ENCODE assay signal across 20 cellular contexts in genomic region chr2:54528311-54528945, GRCh38.
DNase-seq lines count a peak whose midpoint lies in the region; TF ChIP-seq lines count a peak whose summit lies in the region.
"Had no signal": no experiment of that assay in that cellular context is flagged by ENCODE, and none has a peak within 500 bp of the region (broad histone marks: within the 10 kb centered on the region; RNA-seq: fewer than 3 reads in every experiment).

No MANE protein-coding gene starts in this region.

- H3K4me2 ChIP-seq in KMS-11: peak overlapping the region; percentile 18; the same call in 1 of the 2 replicates
- H3K4me2 ChIP-seq in parathyroid adenoma (ENCODE audit: low read length): no peak overlapping the region

- peaks cover 26% of the 10 kb centered on the region for H3K36me3 Mint-ChIP-seq in chondrocyte (ENCODE audit: low read depth)
- H3K36me3 Mint-ChIP-seq: immature natural killer cell, T-cell had no signal

- H3K4me3 Mint-ChIP-seq in chondrocyte (ENCODE audit: unreplicated experiment): no peak overlapping the region
- H3K4me3 Mint-ChIP-seq: activated CD8-positive, alpha-beta T cell treated with anti-CD3 and anti-CD28 coated beads, Interleukin-2, amount 10 ng/mL, durations not matched to agents 7 days and 5 days; immature natural killer cell; T-cell had no signal

- H3K27me3 ChIP-seq in KMS-11 (ENCODE audit: insufficient read depth, low read depth): no peaks in the 10 kb centered on the region
- no peaks in the 10 kb centered on the region for H3K27me3 ChIP-seq in parathyroid adenoma (ENCODE audit: control insufficient read depth, insufficient read depth, low read length)
- H3K27me3 ChIP-seq: adrenal gland, sigmoid colon, suprapubic skin had no signal

- H3K4me3 ChIP-seq in KMS-11 (IDR thresholded peaks at IDR 0.05; ENCODE audit: insufficient read depth, low read depth, low read length) (no peak overlapping the region), parathyroid adenoma (ENCODE audit: low read depth, low read length) (no peak overlapping the region)
- H3K4me3 ChIP-seq: adrenal gland, sigmoid colon, suprapubic skin had no signal

- H3K9me3 ChIP-seq in parathyroid adenoma (ENCODE audit: control insufficient read depth, low read length): no peaks in the 10 kb centered on the region
- H3K9me3 ChIP-seq: adrenal gland, sigmoid colon, suprapubic skin had no signal

- H3K4me1 ChIP-seq in KMS-11 (ENCODE audit: low read depth, poor library complexity, severe bottlenecking): peaks cover 95% of the 10 kb centered on the region
- peaks cover 36% of the 10 kb centered on the region for H3K4me1 ChIP-seq in parathyroid adenoma

- no peaks in the 10 kb centered on the region for H3K9me3 Mint-ChIP-seq in chondrocyte (ENCODE audit: low read depth)
- H3K9me3 Mint-ChIP-seq: immature natural killer cell, T-cell had no signal

- H3K27ac ChIP-seq in KMS-11: peak overlapping the region; percentile 59; the same call in 1 of the 2 replicates
- peak overlapping the region; percentile 67 for H3K27ac ChIP-seq in parathyroid adenoma
- H3K27ac ChIP-seq: adrenal gland, C4-2B, RWPE1, sigmoid colon, suprapubic skin had no signal

- DNase-seq in D341Med (ENCODE audit: low spot score) (peak; percentile 43), chondrocyte (ENCODE audit: low spot score) (no peak), HK-2 (ENCODE audit: unreplicated experiment) (no peak), NCI-H510A (lab: John Stamatoyannopoulos, UW) (no peak), NCI-H1105 treated with DMSO at 0.1 percent for 48 hours (lab: John Stamatoyannopoulos, UW) (no peak)
- DNase-seq: activated CD8-positive, alpha-beta T cell treated with anti-CD3 and anti-CD28 coated beads, Interleukin-2, amount 10 ng/mL, durations not matched to agents 7 days and 5 days; adrenal gland; DND-41; immature natural killer cell; midbrain; NCI-H1048; NCI-H2171 treated with DMSO at 0.1 percent for 48 hours; sigmoid colon; stimulated activated CD4-positive, alpha-beta T cell treated with anti-CD3 and anti-CD28 coated beads, Interleukin-2, amount 100 ng/mL, for 48 hours; T-cell had no signal

- no peaks in the 10 kb centered on the region for H3K36me3 ChIP-seq in KMS-11 (ENCODE audit: insufficient read depth)
- H3K36me3 ChIP-seq in parathyroid adenoma (ENCODE audit: control insufficient read depth, insufficient read depth, low read length): no peaks in the 10 kb centered on the region

- H3K79me2 ChIP-seq in KMS-11 (ENCODE audit: insufficient read depth, low read depth): peaks cover 21% of the 10 kb centered on the region
- peaks cover 36% of the 10 kb centered on the region for H3K79me2 ChIP-seq in parathyroid adenoma

- H4K20me1 ChIP-seq in KMS-11 (ENCODE audit: insufficient read depth): no peaks in the 10 kb centered on the region

- H2AFZ ChIP-seq in KMS-11 (ENCODE audit: low read depth) (no peak overlapping the region), parathyroid adenoma (no peak overlapping the region)

- H3K9ac ChIP-seq in KMS-11 (no peak overlapping the region), parathyroid adenoma (no peak overlapping the region)

- no peaks in the 10 kb centered on the region for H3K27me3 Mint-ChIP-seq in chondrocyte (ENCODE audit: low read depth)
- H3K27me3 Mint-ChIP-seq: T-cell had no signal

- peak overlapping the region; percentile 41 for H3K27ac Mint-ChIP-seq in chondrocyte (ENCODE audit: unreplicated experiment)
- H3K27ac Mint-ChIP-seq: activated CD8-positive, alpha-beta T cell treated with anti-CD3 and anti-CD28 coated beads, Interleukin-2, amount 10 ng/mL, durations not matched to agents 7 days and 5 days; immature natural killer cell; T-cell had no signal

- H3K4me1 Mint-ChIP-seq in chondrocyte (ENCODE audit: low read depth): peaks cover 65% of the 10 kb centered on the region
- H3K4me1 Mint-ChIP-seq: immature natural killer cell had no signal

- no peak for TF ChIP-seq CTCF in KMS-11 (conservative IDR thresholded peaks at IDR 0.05; ENCODE audit: low read depth, low read length)
- no peak for TF ChIP-seq CTCF in chondrocyte (IDR thresholded peaks at IDR 0.05)
- TF ChIP-seq CTCF in parathyroid adenoma (IDR thresholded peaks at IDR 0.05): no peak
